ENCODE assay signal across 19 cellular contexts in the genomic region with DNA sequence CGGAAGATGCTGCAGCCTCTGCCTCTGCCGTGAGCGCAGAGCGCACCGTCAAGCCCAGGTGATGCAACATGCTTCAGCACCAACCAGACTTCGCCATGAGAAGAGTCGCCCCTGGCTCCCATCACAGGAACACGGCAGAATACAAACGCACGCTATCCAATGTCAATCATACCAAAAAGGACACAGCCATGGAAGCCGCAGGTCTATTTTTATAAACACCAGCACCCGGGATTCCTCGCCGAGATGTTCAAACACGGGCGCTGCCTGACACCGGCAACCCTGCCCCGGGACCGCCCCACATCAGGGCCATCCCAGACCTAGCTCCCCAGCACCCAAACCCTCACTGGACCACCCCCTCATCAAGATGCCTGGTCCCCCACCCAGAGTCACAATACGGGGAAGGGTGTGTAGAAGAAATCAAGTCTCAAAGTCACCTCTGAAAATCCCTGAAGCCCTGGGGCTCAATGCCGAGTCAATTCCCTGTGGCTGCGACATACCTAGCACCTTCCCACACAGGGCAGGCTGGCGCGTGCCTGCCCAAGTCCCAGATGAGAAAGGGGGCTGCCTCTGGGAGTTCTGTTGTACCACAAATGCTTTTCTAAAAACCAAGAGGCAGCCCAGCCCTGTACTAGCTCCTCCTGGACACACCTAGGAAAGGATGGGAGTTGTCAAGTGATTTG. TPM values are rescaled to one million over a fixed set of nuclear protein-coding genes. Genes with fewer than 3 reads are reported as not detected.
DNase-seq lines count a peak whose midpoint lies in the region; ATAC-seq, FAIRE-seq and TF ChIP-seq lines count a peak whose summit lies in the region.
"Had no signal": no experiment of that assay in that cellular context is flagged by ENCODE, and none has a peak within 500 bp of the region (broad histone marks: within the 10 kb centered on the region; RNA-seq: fewer than 3 reads in every experiment).

No MANE protein-coding gene starts in this region.

- H3K9me2 ChIP-seq in HCT116 (ENCODE audit: insufficient read depth): no peaks in the 10 kb centered on the region

- H4K20me1 ChIP-seq in HCT116 (ENCODE audit: insufficient read depth): no peaks in the 10 kb centered on the region

- no peak overlapping the region for H2AFZ ChIP-seq in HCT116 (ENCODE audit: low read depth, low read length, poor library complexity, severe bottlenecking)
- H2AFZ ChIP-seq: GM23248, PC-9 had no signal

- TF ChIP-seq CTCF in HCT116 (IDR thresholded peaks at IDR 0.05 in 2 of 3, conservative IDR thresholded peaks at IDR 0.05 in 1 of 3; ENCODE audit: borderline replicate concordance in 1 of 3, insufficient read depth in 1 of 3, low read depth in 2 of 3, low read length in 2 of 3): no peak
- no peak for TF ChIP-seq CTCF in kidney (IDR thresholded peaks at IDR 0.05; ENCODE audit: borderline replicate concordance, extremely low read depth, insufficient read depth)

- no peak for FAIRE-seq in kidney (lab: Jason Lieb, UNC)

- no peaks in the 10 kb centered on the region for H3K36me3 ChIP-seq in HCT116 (ENCODE audit: control insufficient read depth in 1 of 2, insufficient read depth in 2 of 2, low read length in 2 of 2)
- no peaks in the 10 kb centered on the region for H3K36me3 ChIP-seq in kidney (ENCODE audit: control insufficient read depth in 1 of 2, insufficient read depth in 2 of 2, low read length in 2 of 2)

- H3K9ac ChIP-seq in HCT116 (ENCODE audit: low read length) (no peak overlapping the region), kidney (ENCODE audit: low read length in 2 of 2) (no peak overlapping the region)
- H3K9ac ChIP-seq: GM23248 had no signal

- H3K27ac ChIP-seq in HCT116 (ENCODE audit: low read depth, low read length) (no peak overlapping the region), kidney (ENCODE audit: low read depth in 2 of 2, low read length in 2 of 2) (no peak overlapping the region)
- H3K27ac ChIP-seq: GM23248, PC-9 had no signal

- DNase-seq in activated effector memory CD4-positive, alpha-beta T cell treated with anti-CD3 and anti-CD28 coated beads, Interleukin-2, amount 50 U/mL, for 16 hours: peak; percentile 34
- DNase-seq in activated effector memory CD4-positive, alpha-beta T cell treated with Interleukin-2 at 50 U/mL for 16 hours: no peak
- DNase-seq in HCT116 (ENCODE audit: low read depth, low spot score) (no peak), kidney (peak; percentile 38), posterior vena cava (ENCODE audit: low spot score) (peak; percentile 70), DMS 273 (lab: John Stamatoyannopoulos, UW; ENCODE audit: unreplicated experiment) (no peak)
- DNase-seq: 8988T; Caco-2; CD4-positive, alpha-beta T cell; DMS153; GDM1; GM23248; NCI-H1436; NCI-H1930; NCI-H345; NCI-H526; PC-9 had no signal

- H3K27me3 ChIP-seq in HCT116 (ENCODE audit: insufficient read depth, low read length): no peaks in the 10 kb centered on the region

- POLR2A ChIA-PET in HCT116 (lab: Charles Lee): no interaction called here

- ATAC-seq in HCT116 (peak; percentile 24; the same call in 1 of the 2 replicates), HG03175 (IDR thresholded peaks at IDR 0.05; ENCODE audit: unreplicated experiment) (no peak), HG03571 (IDR thresholded peaks at IDR 0.05; ENCODE audit: unreplicated experiment) (no peak)

- H3K9me3 ChIP-seq in HCT116 (ENCODE audit: control insufficient read depth in 1 of 2, insufficient read depth in 1 of 2, low read depth in 1 of 2, low read length in 2 of 2) (no peaks in the 10 kb centered on the region), kidney (ENCODE audit: control insufficient read depth in 1 of 2, low read length in 2 of 2) (no peaks in the 10 kb centered on the region)
- H3K9me3 ChIP-seq: Caco-2 had no signal

- TF ChIP-seq POLR2A in HCT116 (IDR thresholded peaks at IDR 0.05; ENCODE audit: borderline replicate concordance, extremely low read depth, insufficient read depth, insufficient read length): no peak

- peaks cover 92% of the 10 kb centered on the region for H3K79me2 ChIP-seq in HCT116 (ENCODE audit: insufficient read depth, low read length)

- CTCF ChIA-PET in HCT116 (lab: Charles Lee): no interaction called here

- no peak overlapping the region for H3K4me3 ChIP-seq in HCT116 (replicated peaks in 1 of 2; ENCODE audit: low read depth in 1 of 2, low read length in 2 of 2)
- no peak overlapping the region for H3K4me3 ChIP-seq in kidney (ENCODE audit: low read length in 2 of 2)
- H3K4me3 ChIP-seq: GM23248, PC-9 had no signal

- H3K4me2 ChIP-seq in HCT116 (ENCODE audit: low read length): no peak overlapping the region
- H3K4me2 ChIP-seq: PC-9 had no signal

- no peaks in the 10 kb centered on the region for H3K4me1 ChIP-seq in HCT116 (ENCODE audit: control insufficient read depth in 1 of 2, insufficient read depth in 2 of 2, low read length in 2 of 2)
- H3K4me1 ChIP-seq in kidney (ENCODE audit: control insufficient read depth in 1 of 2, insufficient read depth in 1 of 2, low read depth in 1 of 2, low read length in 2 of 2): no peaks in the 10 kb centered on the region

- RAD21 ChIA-PET in HCT116 (lab: Charles Lee; ENCODE audit: low non-redundant PET in 1 of 2, low total read pairs in 2 of 2, uncharacterized antibody in 2 of 2, unreplicated experiment in 2 of 2): no interaction called here

- intact Hi-C loops in HCT116 (cut with micrococcal nuclease): no loop called here
- intact Hi-C loops in kidney (cut with DNase I): no loop called here
- intact Hi-C loops in posterior vena cava (cut with DNase I): no loop called here

- TF ChIP-seq RAD21 in HCT116 (IDR thresholded peaks at IDR 0.05; ENCODE audit: low read depth): no peak

- BruUV-seq in HCT116 (replicated peaks; lab: Mats Ljungman, UMichigan): no TSS peak

TF ChIP-seq in HCT116, 20 proteins besides CTCF, POLR2A, EP300 and RAD21 (continues in another document):
- TF ChIP-seq, protein P1, sequence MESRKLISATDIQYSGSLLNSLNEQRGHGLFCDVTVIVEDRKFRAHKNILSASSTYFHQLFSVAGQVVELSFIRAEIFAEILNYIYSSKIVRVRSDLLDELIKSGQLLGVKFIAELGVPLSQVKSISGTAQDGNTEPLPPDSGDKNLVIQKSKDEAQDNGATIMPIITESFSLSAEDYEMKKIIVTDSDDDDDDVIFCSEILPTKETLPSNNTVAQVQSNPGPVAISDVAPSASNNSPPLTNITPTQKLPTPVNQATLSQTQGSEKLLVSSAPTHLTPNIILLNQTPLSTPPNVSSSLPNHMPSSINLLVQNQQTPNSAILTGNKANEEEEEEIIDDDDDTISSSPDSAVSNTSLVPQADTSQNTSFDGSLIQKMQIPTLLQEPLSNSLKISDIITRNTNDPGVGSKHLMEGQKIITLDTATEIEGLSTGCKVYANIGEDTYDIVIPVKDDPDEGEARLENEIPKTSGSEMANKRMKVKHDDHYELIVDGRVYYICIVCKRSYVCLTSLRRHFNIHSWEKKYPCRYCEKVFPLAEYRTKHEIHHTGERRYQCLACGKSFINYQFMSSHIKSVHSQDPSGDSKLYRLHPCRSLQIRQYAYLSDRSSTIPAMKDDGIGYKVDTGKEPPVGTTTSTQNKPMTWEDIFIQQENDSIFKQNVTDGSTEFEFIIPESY (IDR thresholded peaks at IDR 0.05; ENCODE audit: extremely low read depth, insufficient replicate concordance, low read length): no peak
- TF ChIP-seq ZFX (IDR thresholded peaks at IDR 0.05) (no peak), ELF1 (IDR thresholded peaks at IDR 0.05; ENCODE audit: borderline replicate concordance, low read depth) (no peak), SRF (IDR thresholded peaks at IDR 0.05; ENCODE audit: low read depth) (no peak), FOSL1 (IDR thresholded peaks at IDR 0.05; ENCODE audit: low read depth) (no peak), POLR2AphosphoS5 (IDR thresholded peaks at IDR 0.05; ENCODE audit: low read depth, low read length) (no peak), TCF7L2 (IDR thresholded peaks at IDR 0.05; ENCODE audit: borderline replicate concordance, extremely low read depth, insufficient read depth, insufficient read length) (no peak), JUND (IDR thresholded peaks at IDR 0.05) (no peak), EGR1 (IDR thresholded peaks at IDR 0.05; ENCODE audit: low read depth) (no peak), EZH2 (IDR thresholded peaks at IDR 0.05) (no peak), EZH2phosphoT487 (IDR thresholded peaks at IDR 0.05; ENCODE audit: borderline replicate concordance) (no peak), CEBPB (IDR thresholded peaks at IDR 0.05; ENCODE audit: low read depth) (no peak)
- TF ChIP-seq, protein P2, sequence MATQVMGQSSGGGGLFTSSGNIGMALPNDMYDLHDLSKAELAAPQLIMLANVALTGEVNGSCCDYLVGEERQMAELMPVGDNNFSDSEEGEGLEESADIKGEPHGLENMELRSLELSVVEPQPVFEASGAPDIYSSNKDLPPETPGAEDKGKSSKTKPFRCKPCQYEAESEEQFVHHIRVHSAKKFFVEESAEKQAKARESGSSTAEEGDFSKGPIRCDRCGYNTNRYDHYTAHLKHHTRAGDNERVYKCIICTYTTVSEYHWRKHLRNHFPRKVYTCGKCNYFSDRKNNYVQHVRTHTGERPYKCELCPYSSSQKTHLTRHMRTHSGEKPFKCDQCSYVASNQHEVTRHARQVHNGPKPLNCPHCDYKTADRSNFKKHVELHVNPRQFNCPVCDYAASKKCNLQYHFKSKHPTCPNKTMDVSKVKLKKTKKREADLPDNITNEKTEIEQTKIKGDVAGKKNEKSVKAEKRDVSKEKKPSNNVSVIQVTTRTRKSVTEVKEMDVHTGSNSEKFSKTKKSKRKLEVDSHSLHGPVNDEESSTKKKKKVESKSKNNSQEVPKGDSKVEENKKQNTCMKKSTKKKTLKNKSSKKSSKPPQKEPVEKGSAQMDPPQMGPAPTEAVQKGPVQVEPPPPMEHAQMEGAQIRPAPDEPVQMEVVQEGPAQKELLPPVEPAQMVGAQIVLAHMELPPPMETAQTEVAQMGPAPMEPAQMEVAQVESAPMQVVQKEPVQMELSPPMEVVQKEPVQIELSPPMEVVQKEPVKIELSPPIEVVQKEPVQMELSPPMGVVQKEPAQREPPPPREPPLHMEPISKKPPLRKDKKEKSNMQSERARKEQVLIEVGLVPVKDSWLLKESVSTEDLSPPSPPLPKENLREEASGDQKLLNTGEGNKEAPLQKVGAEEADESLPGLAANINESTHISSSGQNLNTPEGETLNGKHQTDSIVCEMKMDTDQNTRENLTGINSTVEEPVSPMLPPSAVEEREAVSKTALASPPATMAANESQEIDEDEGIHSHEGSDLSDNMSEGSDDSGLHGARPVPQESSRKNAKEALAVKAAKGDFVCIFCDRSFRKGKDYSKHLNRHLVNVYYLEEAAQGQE (IDR thresholded peaks at IDR 0.05; ENCODE audit: low read depth): no peak
- TF ChIP-seq, protein P3, sequence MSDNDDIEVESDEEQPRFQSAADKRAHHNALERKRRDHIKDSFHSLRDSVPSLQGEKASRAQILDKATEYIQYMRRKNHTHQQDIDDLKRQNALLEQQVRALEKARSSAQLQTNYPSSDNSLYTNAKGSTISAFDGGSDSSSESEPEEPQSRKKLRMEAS (IDR thresholded peaks at IDR 0.05): no peak

RNA-seq across cellular contexts. Expression of a gene that starts 17.9 kb away (rescaled TPM):
- 26.8 TPM for total RNA-seq in HCT116 (2021; ENCODE audit: unreplicated experiment)
- polyA plus RNA-seq in HCT116 (2012): 16.1 and 18.1 TPM in 2 replicates
- total RNA-seq in kidney: 18.4 TPM
- 3.7 TPM for polyA plus RNA-seq in kidney (ENCODE audit: insufficient read depth, low read depth, low replicate concordance)
- total RNA-seq in posterior vena cava: 10 to 100 TPM in 1 of 2 donors, 1 to 10 TPM in 1; 8.8 to 11.4 TPM

Comparison
In these comparisons a context has a peak if more than half of its experiments do, and no peak if none do; other contexts are left out.
1. DNase-seq: peak in activated effector memory CD4-positive, alpha-beta T cell treated with anti-CD3 and anti-CD28 coated beads, Interleukin-2, amount 50 U/mL, for 16 hours (single experiment), kidney (single experiment) and posterior vena cava (single experiment); none in activated effector memory CD4-positive, alpha-beta T cell treated with Interleukin-2 at 50 U/mL for 16 hours (single experiment), HCT116 (single experiment) and DMS 273 (single experiment).